Comparison of ENCODE assay signal across 30 cellular contexts in genomic region chr3:10954740-10955139, GRCh38. TPM values are rescaled to one million over a fixed set of nuclear protein-coding genes. Genes with fewer than 3 reads are reported as not detected.
"Had no signal": no experiment of that assay in that cellular context is flagged by ENCODE, and none has a peak within 500 bp of the region (broad histone marks: within the 10 kb centered on the region; RNA-seq: fewer than 3 reads in every experiment).

No MANE protein-coding gene starts in this region.

- H3K36me3 ChIP-seq: esophagus muscularis mucosa, heart right ventricle, left lung, neutrophil, prostate gland, right atrium auricular region, spleen, tibial artery, upper lobe of right lung, vagina had no signal

- H3K4me1 ChIP-seq: prostate gland had no signal

- ATAC-seq: heart right ventricle; left cardiac atrium; left lung; mucosa of descending colon; naive thymus-derived CD4-positive, alpha-beta T cell; stimulated activated memory B cell treated with anti-CD40 and anti-IgM and Interleukin-4, amounts not matched to agents 10 μg/mL and 1 μg/mL and 100 μg/mL, for 72 hours; stimulated activated naive CD8-positive, alpha-beta T cell treated with anti-CD3 and anti-CD28 coated beads, Interleukin-15, Interleukin-2, amounts not matched to agents 100 U/mL and 50 U/mL, for 24 hours; upper lobe of right lung had no signal

- DNase-seq: dorsolateral prefrontal cortex; effector CD4-positive, alpha-beta T cell; foreskin melanocyte; glutamatergic neuron; heart right ventricle; hippocampal formation; left cardiac atrium; left lung; mesenchymal stem cell; mucosa of descending colon; naive thymus-derived CD4-positive, alpha-beta T cell; spleen; stimulated activated CD4-positive, alpha-beta T cell treated with anti-CD3 and anti-CD28 coated beads, Interleukin-4, amount 100 ng/mL, for 4 hours; stimulated activated naive CD8-positive, alpha-beta T cell treated with anti-CD3 and anti-CD28 coated beads, Interleukin-15, Interleukin-2, amounts not matched to agents 100 U/mL and 50 U/mL, for 24 hours; substantia nigra; testis; tibial artery; upper lobe of right lung had no signal

- H3K4me3 Mint-ChIP-seq: mesothelial cell of epicardium; naive thymus-derived CD4-positive, alpha-beta T cell; nephron; stimulated activated memory B cell treated with anti-CD40 and anti-IgM and Interleukin-4, amounts not matched to agents 10 μg/mL and 1 μg/mL and 100 μg/mL, for 72 hours had no signal

- H3K27ac Mint-ChIP-seq: mesothelial cell of epicardium; naive thymus-derived CD4-positive, alpha-beta T cell; nephron; stimulated activated memory B cell treated with anti-CD40 and anti-IgM and Interleukin-4, amounts not matched to agents 10 μg/mL and 1 μg/mL and 100 μg/mL, for 72 hours had no signal

- H3K4me1 Mint-ChIP-seq: mesothelial cell of epicardium; naive thymus-derived CD4-positive, alpha-beta T cell; stimulated activated memory B cell treated with anti-CD40 and anti-IgM and Interleukin-4, amounts not matched to agents 10 μg/mL and 1 μg/mL and 100 μg/mL, for 72 hours had no signal

- H3K27me3 ChIP-seq: dorsolateral prefrontal cortex, left lung, right atrium auricular region, testis, upper lobe of right lung, vagina had no signal

- H3K27ac ChIP-seq: esophagus muscularis mucosa, left lung, neutrophil, prostate gland, right atrium auricular region, skin epidermis, spleen, testis, tibial artery, upper lobe of right lung, vagina had no signal

- H3K9me3 Mint-ChIP-seq: mesothelial cell of epicardium; naive thymus-derived CD4-positive, alpha-beta T cell; nephron; stimulated activated memory B cell treated with anti-CD40 and anti-IgM and Interleukin-4, amounts not matched to agents 10 μg/mL and 1 μg/mL and 100 μg/mL, for 72 hours had no signal

- H3K9me3 ChIP-seq: esophagus muscularis mucosa, heart right ventricle, left lung, mucosa of descending colon, neutrophil, prostate gland, right atrium auricular region, spleen, testis, tibial artery, upper lobe of right lung, vagina had no signal

- H3K4me3 ChIP-seq: dorsolateral prefrontal cortex, esophagus muscularis mucosa, heart right ventricle, left lung, mucosa of descending colon, prostate gland, right atrium auricular region, skin epidermis, spleen, testis, tibial artery, upper lobe of right lung, vagina had no signal

- H3K36me3 Mint-ChIP-seq: mesothelial cell of epicardium; naive thymus-derived CD4-positive, alpha-beta T cell; stimulated activated memory B cell treated with anti-CD40 and anti-IgM and Interleukin-4, amounts not matched to agents 10 μg/mL and 1 μg/mL and 100 μg/mL, for 72 hours had no signal

RNA-seq across cellular contexts. Expression of gene SLC6A1, which starts 37.8 kb away (rescaled TPM):
- total RNA-seq: epithelial cell of proximal tubule; fibroblast of lung; kidney epithelial cell; mesothelial cell of epicardium; naive thymus-derived CD4-positive, alpha-beta T cell had no signal
- polyA plus RNA-seq: fibroblast of lung; naive thymus-derived CD4-positive, alpha-beta T cell had no signal
